30 cellular contexts compared by ENCODE assay signal in genomic region chr11:32861850-32862577, GRCh38. TPM values are rescaled to one million over a fixed set of nuclear protein-coding genes. Genes with fewer than 3 reads are reported as not detected.
"Had no signal": no experiment of that assay in that cellular context is flagged by ENCODE, and none has a peak within 500 bp of the region (broad histone marks: within the 10 kb centered on the region; RNA-seq: fewer than 3 reads in every experiment).

No MANE protein-coding gene starts in this region.

- H3K4me3 Mint-ChIP-seq: mesothelial cell of epicardium; naive B cell; natural killer cell treated with Interleukin-12 subunit alpha and Interleukin-12 subunit beta and Interleukin-15 and Interleukin-18, amount 100 ng/mL, for 72 hours; neural crest cell; stimulated activated effector memory CD8-positive, alpha-beta T cell treated with anti-CD3 and anti-CD28 coated beads, Interleukin-12 subunit alpha, Interleukin-12 subunit beta, amount 100 ng/mL, for 72 hours; stimulated activated naive CD8-positive, alpha-beta T cell treated with anti-CD3 and anti-CD28 coated beads, Interleukin-15, Interleukin-2, amounts not matched to agents 100 ng/mL and 50 ng/mL, for 24 hours had no signal

- H3K36me3 ChIP-seq: left lung, pancreas, prostate gland, sigmoid colon, spleen, suprapubic skin, thoracic aorta, tibial artery, upper lobe of right lung had no signal

- H3K36me3 Mint-ChIP-seq: mesothelial cell of epicardium; naive B cell; natural killer cell treated with Interleukin-12 subunit alpha and Interleukin-12 subunit beta and Interleukin-15 and Interleukin-18, amount 100 ng/mL, for 72 hours; stimulated activated effector memory CD8-positive, alpha-beta T cell treated with anti-CD3 and anti-CD28 coated beads, Interleukin-12 subunit alpha, Interleukin-12 subunit beta, amount 100 ng/mL, for 72 hours had no signal

- H3K4me1 Mint-ChIP-seq: mesothelial cell of epicardium; naive B cell; neural crest cell; stimulated activated effector memory CD8-positive, alpha-beta T cell treated with anti-CD3 and anti-CD28 coated beads, Interleukin-12 subunit alpha, Interleukin-12 subunit beta, amount 100 ng/mL, for 72 hours had no signal

- H3K27ac ChIP-seq: left lung, pancreas, prostate gland, sigmoid colon, spleen, suprapubic skin, thoracic aorta, tibial artery, upper lobe of right lung had no signal

- H3K9me3 Mint-ChIP-seq: natural killer cell treated with Interleukin-12 subunit alpha and Interleukin-12 subunit beta and Interleukin-15 and Interleukin-18, amount 100 ng/mL, for 72 hours; neural crest cell; stimulated activated effector memory CD8-positive, alpha-beta T cell treated with anti-CD3 and anti-CD28 coated beads, Interleukin-12 subunit alpha, Interleukin-12 subunit beta, amount 100 ng/mL, for 72 hours; stimulated activated naive CD8-positive, alpha-beta T cell treated with anti-CD3 and anti-CD28 coated beads, Interleukin-15, Interleukin-2, amounts not matched to agents 100 ng/mL and 50 ng/mL, for 24 hours had no signal

- DNase-seq: hippocampal formation; kidney glomerular epithelial cell; left cardiac atrium; left lung; mesendoderm; naive B cell; nucleus accumbens; pancreas; posterior cingulate gyrus; retina; right cardiac atrium; sigmoid colon; small intestine; spleen; stimulated activated CD4-positive, alpha-beta T cell treated with anti-CD3 and anti-CD28 coated beads, Interleukin-4, amount 100 ng/mL, for 24 hours; stimulated activated naive CD4-positive, alpha-beta T cell; tibial artery; trophoblast cell; upper lobe of right lung had no signal

- H3K9me3 ChIP-seq: left lung, pancreas, prostate gland, sigmoid colon, spleen, suprapubic skin, thoracic aorta, tibial artery, upper lobe of right lung had no signal

- H3K27ac Mint-ChIP-seq: mesothelial cell of epicardium; natural killer cell treated with Interleukin-12 subunit alpha and Interleukin-12 subunit beta and Interleukin-15 and Interleukin-18, amount 100 ng/mL, for 72 hours; stimulated activated effector memory CD8-positive, alpha-beta T cell treated with anti-CD3 and anti-CD28 coated beads, Interleukin-12 subunit alpha, Interleukin-12 subunit beta, amount 100 ng/mL, for 72 hours; stimulated activated naive CD8-positive, alpha-beta T cell treated with anti-CD3 and anti-CD28 coated beads, Interleukin-15, Interleukin-2, amounts not matched to agents 100 ng/mL and 50 ng/mL, for 24 hours had no signal

- H3K4me3 ChIP-seq: left lung, lung, pancreas, prostate gland, sigmoid colon, spleen, suprapubic skin, thoracic aorta, tibial artery, upper lobe of right lung had no signal

- FAIRE-seq: keratinocyte, pancreas, small intestine, urothelium cell line had no signal

- ATAC-seq: left cardiac atrium; left lung; natural killer cell treated with Interleukin-12 subunit alpha and Interleukin-12 subunit beta and Interleukin-15 and Interleukin-18, amount 100 ng/mL, for 72 hours; pancreas; right cardiac atrium; stimulated activated effector memory CD8-positive, alpha-beta T cell treated with anti-CD3 and anti-CD28 coated beads, Interleukin-12 subunit alpha, Interleukin-12 subunit beta, amount 100 ng/mL, for 72 hours; upper lobe of right lung had no signal

- H3K4me1 ChIP-seq: left lung, pancreas, prostate gland, sigmoid colon, spleen, suprapubic skin, tibial artery, upper lobe of right lung had no signal

- H3K27me3 ChIP-seq: left lung, pancreas, sigmoid colon, spleen, suprapubic skin, tibial artery, upper lobe of right lung had no signal

RNA-seq across cellular contexts. Expression of gene PRRG4, which starts 32.3 kb away (rescaled TPM):
- total RNA-seq: neural crest cell had no signal
